Comparison of ENCODE assay signal across 18 cellular contexts in genomic region chr11:13880719-13881118, GRCh38.
DNase-seq lines count a peak whose midpoint lies in the region; ATAC-seq and TF ChIP-seq lines count a peak whose summit lies in the region.
"Had no signal": no experiment of that assay in that cellular context is flagged by ENCODE, and none has a peak within 500 bp of the region (broad histone marks: within the 10 kb centered on the region; RNA-seq: fewer than 3 reads in every experiment).

No MANE protein-coding gene starts in this region.

- CTCF ChIA-PET in OCI-LY7 (lab: Charles Lee; ENCODE audit: unreplicated experiment): interaction anchor here (0.6 to 1.3 kb wide), 2 partner anchors 12 to 19 kb away, joined by 3 read pairs; no protein-coding TSS in a partner anchor

- H3K4me2 ChIP-seq in OCI-LY7 (ENCODE audit: low read length) (peak overlapping the region; percentile 47), mesenchymal stem cell (ENCODE audit: low read length, poor library complexity, severe bottlenecking) (no peak overlapping the region)
- H3K4me2 ChIP-seq: SK-N-SH had no signal

- WGBS in esophagus muscularis mucosa: 84% methylated on average over 2 of the region's 2 CpGs
- 80% methylated on average over 2 of the region's 2 CpGs for WGBS in mesenchymal stem cell

- no peak overlapping the region for H3K14ac ChIP-seq in mesenchymal stem cell (ENCODE audit: low read length in 2 of 2)

- H3K9me2 ChIP-seq in OCI-LY7 (ENCODE audit: insufficient read depth, low read length): no peaks in the 10 kb centered on the region
- H3K9me2 ChIP-seq: SK-N-SH had no signal

- H3K79me1 ChIP-seq in mesenchymal stem cell (replicated peaks; ENCODE audit: low read length, poor library complexity, severe bottlenecking): no peaks in the 10 kb centered on the region

- H2AK5ac ChIP-seq in mesenchymal stem cell (ENCODE audit: low read length, severe bottlenecking): no peak overlapping the region

- no peak overlapping the region for H2BK12ac ChIP-seq in mesenchymal stem cell (ENCODE audit: low read length in 2 of 2)

- H2AFZ ChIP-seq in OCI-LY7 (ENCODE audit: low read length) (peak overlapping the region; percentile 93), mesenchymal stem cell (ENCODE audit: low read depth, low read length) (no peak overlapping the region)

- peaks cover 15% of the 10 kb centered on the region for H3K4me1 Mint-ChIP-seq in progenitor cell of endocrine pancreas (ENCODE audit: low read depth)

- intact Hi-C loops in OCI-LY7 (cut with micrococcal nuclease; ENCODE audit: unreplicated experiment): no loop called here
- intact Hi-C loops in esophagus muscularis mucosa (cut with DNase I): no loop called here

- H3K27ac Mint-ChIP-seq in progenitor cell of endocrine pancreas: peak overlapping the region; percentile 30
- H3K27ac Mint-ChIP-seq: HFFc6, IgD-negative memory B cell had no signal

- peaks cover 54% of the 10 kb centered on the region for H3K27me3 Mint-ChIP-seq in progenitor cell of endocrine pancreas

- H3K9me3 Mint-ChIP-seq in progenitor cell of endocrine pancreas (ENCODE audit: low read depth): no peaks in the 10 kb centered on the region
- H3K9me3 Mint-ChIP-seq: HFFc6 had no signal

- POLR2A ChIA-PET in OCI-LY7 (lab: Charles Lee): interaction anchor here (0.6 to 1.9 kb wide), 12 partner anchors 9 to 340 kb away, joined by 3 to 6 read pairs (median 4); no protein-coding TSS in a partner anchor

- peak overlapping the region; percentile 6 for H3K27ac ChIP-seq in OCI-LY7 (ENCODE audit: low read depth, low read length, poor library complexity, severe bottlenecking)
- H3K27ac ChIP-seq in esophagus muscularis mucosa (replicated peaks in 1 of 4): no peak overlapping the region
- H3K27ac ChIP-seq in mesenchymal stem cell (ENCODE audit: low read length, poor library complexity, severe bottlenecking): no peak overlapping the region

- no peak overlapping the region for H4K91ac ChIP-seq in mesenchymal stem cell (ENCODE audit: low read length)

- H3K27me3 ChIP-seq in esophagus muscularis mucosa: no peaks in the 10 kb centered on the region
- peaks cover 4 to 5% of the 10 kb centered on the region in 2 experiments for H3K27me3 ChIP-seq in mesenchymal stem cell (ENCODE audit: control insufficient read depth in 1 of 2, insufficient read depth in 1 of 2, low read length in 2 of 2)

- H3K4me1 ChIP-seq in OCI-LY7 (ENCODE audit: insufficient read depth, low read length, poor library complexity, severe bottlenecking) (peaks cover 59% of the 10 kb centered on the region), esophagus muscularis mucosa (no peaks in the 10 kb centered on the region), mesenchymal stem cell (ENCODE audit: control insufficient read depth, insufficient read depth, low read depth, low read length) (no peaks in the 10 kb centered on the region)

- TF ChIP-seq CTCF in OCI-LY7 (conservative IDR thresholded peaks at IDR 0.05; ENCODE audit: low read length) (peak; percentile 29; the same call in 1 of the 2 replicates), esophagus muscularis mucosa (IDR thresholded peaks at IDR 0.05) (no peak), progenitor cell of endocrine pancreas (IDR thresholded peaks at IDR 0.05; ENCODE audit: unreplicated experiment) (no peak), foreskin fibroblast (IDR thresholded peaks at IDR 0.05; ENCODE audit: low read depth, low read length) (no peak)

- no peak overlapping the region for H2BK5ac ChIP-seq in mesenchymal stem cell (ENCODE audit: low read depth, low read length, poor library complexity, severe bottlenecking)

- BruUV-seq in OCI-LY7 (replicated peaks; lab: Mats Ljungman, UMichigan): no TSS peak

- H3K36me3 ChIP-seq in OCI-LY7 (ENCODE audit: insufficient read depth, low read length): no peaks in the 10 kb centered on the region
- no peaks in the 10 kb centered on the region for H3K36me3 ChIP-seq in esophagus muscularis mucosa
- no peaks in the 10 kb centered on the region for H3K36me3 ChIP-seq in mesenchymal stem cell (ENCODE audit: control insufficient read depth in 1 of 2, insufficient read depth in 2 of 2, low read depth in 1 of 2, low read length in 2 of 2)

- DNase-seq in Daoy (ENCODE audit: low read depth): peak; percentile 51
- DNase-seq in OCI-LY7 (ENCODE audit: low spot score): peak; percentile 21
- DNase-seq in esophagus muscularis mucosa (ENCODE audit: extremely low spot score): peak; percentile 88
- no peak for DNase-seq in progenitor cell of endocrine pancreas (ENCODE audit: low spot score, unreplicated experiment)
- no peak for DNase-seq in foreskin fibroblast
- no peak for DNase-seq in mesenchymal stem cell
- DNase-seq: AML-193, COR-L47, EL, H7, HFFc6, Karpas-422, NCI-H1105, NCI-H2081, SHP77 treated with DMSO at 0.1 percent for 48 hours, SK-N-SH had no signal

- H3K18ac ChIP-seq in mesenchymal stem cell (ENCODE audit: low read depth in 1 of 2, low read length in 2 of 2): no peak overlapping the region

- no peak overlapping the region for H4K8ac ChIP-seq in mesenchymal stem cell (ENCODE audit: low read length)

- H3K4me3 ChIP-seq in OCI-LY7 (ENCODE audit: low read depth, low read length, poor library complexity, severe bottlenecking) (no peak overlapping the region), esophagus muscularis mucosa (no peak overlapping the region), foreskin fibroblast (ENCODE audit: low read depth in 1 of 2, low read length in 2 of 2) (no peak overlapping the region), mesenchymal stem cell (ENCODE audit: insufficient read depth in 1 of 2, low read depth in 1 of 2, low read length in 2 of 2) (no peak overlapping the region)

- H2BK120ac ChIP-seq in mesenchymal stem cell (ENCODE audit: low read depth, low read length): no peak overlapping the region

- H3K9me3 ChIP-seq in OCI-LY7 (ENCODE audit: low read length) (no peaks in the 10 kb centered on the region), esophagus muscularis mucosa (no peaks in the 10 kb centered on the region), mesenchymal stem cell (ENCODE audit: control insufficient read depth, low read length) (no peaks in the 10 kb centered on the region)
- H3K9me3 ChIP-seq: SK-N-SH had no signal

- no peaks in the 10 kb centered on the region for H3K36me3 Mint-ChIP-seq in progenitor cell of endocrine pancreas (ENCODE audit: insufficient read depth)
- H3K36me3 Mint-ChIP-seq: IgD-negative memory B cell had no signal

- H2BK15ac ChIP-seq in mesenchymal stem cell (ENCODE audit: low read depth, poor library complexity, severe bottlenecking): no peak overlapping the region

- no peak overlapping the region for H3K4ac ChIP-seq in mesenchymal stem cell (ENCODE audit: low read depth in 1 of 2, low read length in 2 of 2)

- no peaks in the 10 kb centered on the region for H4K20me1 ChIP-seq in OCI-LY7 (ENCODE audit: insufficient read depth, low read length)

- TF ChIP-seq POLR2A in esophagus muscularis mucosa (IDR thresholded peaks at IDR 0.05; ENCODE audit: low read depth): no peak

- ATAC-seq in GM18907 (IDR thresholded peaks at IDR 0.05; ENCODE audit: unreplicated experiment): no peak

- no peak overlapping the region for H3K9ac ChIP-seq in mesenchymal stem cell (ENCODE audit: low read length)
- H3K9ac ChIP-seq: SK-N-SH had no signal

- no peak for TF ChIP-seq EP300 in esophagus muscularis mucosa (IDR thresholded peaks at IDR 0.05)

- no peak overlapping the region for H3K23ac ChIP-seq in mesenchymal stem cell (ENCODE audit: low read length in 2 of 2)

- no peak overlapping the region for H3K4me3 Mint-ChIP-seq in progenitor cell of endocrine pancreas (ENCODE audit: low read depth)
- H3K4me3 Mint-ChIP-seq: HFFc6, IgD-negative memory B cell had no signal

- no peaks in the 10 kb centered on the region for H3K79me2 ChIP-seq in OCI-LY7 (ENCODE audit: insufficient read depth, low read depth, low read length)

Comparison
In these comparisons a context has a peak if more than half of its experiments do, and no peak if none do; other contexts are left out.
1. DNase-seq: peak in Daoy (single experiment), OCI-LY7 (single experiment) and esophagus muscularis mucosa (single experiment); none in progenitor cell of endocrine pancreas (single experiment), foreskin fibroblast (0 of 2) and mesenchymal stem cell (single experiment).